ENCODE assay signal across 1 cellular context in the genomic region with DNA sequence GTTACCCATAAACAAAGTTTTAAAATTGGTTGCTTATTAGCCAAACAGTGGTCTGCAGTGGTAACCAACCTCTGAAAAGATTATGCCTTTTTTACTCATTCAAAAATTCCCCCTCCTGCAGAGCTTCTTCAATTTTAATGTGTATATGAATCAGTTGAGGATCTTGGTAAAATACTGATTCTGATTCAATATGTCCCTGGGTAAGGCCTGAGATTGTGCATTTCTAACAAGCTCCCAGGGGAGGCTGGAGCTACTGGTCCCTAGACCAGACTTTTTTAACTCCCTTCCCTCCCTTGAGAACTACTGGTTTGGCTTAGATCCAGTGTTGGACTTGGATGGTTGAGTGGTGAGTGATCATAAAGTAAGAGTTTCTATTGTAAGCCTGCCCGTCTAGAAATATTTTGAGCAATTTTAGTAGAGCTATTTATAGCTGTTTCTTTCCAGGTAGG.
TF ChIP-seq lines count a peak whose summit lies in the region.

No MANE protein-coding gene starts in this region.

TF ChIP-seq in GM12878, 131 proteins besides CTCF, POLR2A, EP300 and RAD21 (continued from another document and continues in another):
- 0 out of 2 replicates have a peak, but pooled peaks have one; percentile 25 for TF ChIP-seq PML (IDR thresholded peaks at IDR 0.05; ENCODE audit: low read length)
- TF ChIP-seq STAT3 (IDR thresholded peaks at IDR 0.05; ENCODE audit: low read depth, low read length) = no peak
- TF ChIP-seq ZNF274 (IDR thresholded peaks at IDR 0.05; ENCODE audit: insufficient read depth, insufficient read length) = no peak
- no peak for TF ChIP-seq ZNF622 (IDR thresholded peaks at IDR 0.05)
- TF ChIP-seq IKZF1 (conservative IDR thresholded peaks at IDR 0.05) = peak; percentile 50; the same call in 1 of the 2 replicates
- TF ChIP-seq NFYA (IDR thresholded peaks at IDR 0.05; ENCODE audit: borderline replicate concordance, low read depth, low read length) = no peak
- TF ChIP-seq ATF7 (IDR thresholded peaks at IDR 0.05; ENCODE audit: low read depth) = no peak
- peak; percentile 82 for TF ChIP-seq DPF2 (IDR thresholded peaks at IDR 0.05)
- no peak for TF ChIP-seq SREBF2 (IDR thresholded peaks at IDR 0.05; ENCODE audit: low read length)
- TF ChIP-seq NFIC (IDR thresholded peaks at IDR 0.05; ENCODE audit: low read depth, low read length) = peak; percentile 71; the same call in 1 of the 2 replicates
- no peak for TF ChIP-seq SUZ12 (IDR thresholded peaks at IDR 0.05; ENCODE audit: unreplicated experiment)
- TF ChIP-seq, protein P1, sequence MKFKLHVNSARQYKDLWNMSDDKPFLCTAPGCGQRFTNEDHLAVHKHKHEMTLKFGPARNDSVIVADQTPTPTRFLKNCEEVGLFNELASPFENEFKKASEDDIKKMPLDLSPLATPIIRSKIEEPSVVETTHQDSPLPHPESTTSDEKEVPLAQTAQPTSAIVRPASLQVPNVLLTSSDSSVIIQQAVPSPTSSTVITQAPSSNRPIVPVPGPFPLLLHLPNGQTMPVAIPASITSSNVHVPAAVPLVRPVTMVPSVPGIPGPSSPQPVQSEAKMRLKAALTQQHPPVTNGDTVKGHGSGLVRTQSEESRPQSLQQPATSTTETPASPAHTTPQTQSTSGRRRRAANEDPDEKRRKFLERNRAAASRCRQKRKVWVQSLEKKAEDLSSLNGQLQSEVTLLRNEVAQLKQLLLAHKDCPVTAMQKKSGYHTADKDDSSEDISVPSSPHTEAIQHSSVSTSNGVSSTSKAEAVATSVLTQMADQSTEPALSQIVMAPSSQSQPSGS (IDR thresholded peaks at IDR 0.05; ENCODE audit: low read length) = peak; percentile 26; the same call in 1 of the 2 replicates
- no peak for TF ChIP-seq IRF5 (IDR thresholded peaks at IDR 0.05; ENCODE audit: borderline replicate concordance)
- no peak for TF ChIP-seq CBX3 (IDR thresholded peaks at IDR 0.05; ENCODE audit: borderline replicate concordance, low read depth)
- TF ChIP-seq SUPT20H (IDR thresholded peaks at IDR 0.05; ENCODE audit: borderline replicate concordance, control insufficient read depth, low read depth, low read length) = no peak
- 0 out of 2 replicates have a peak, but pooled peaks have one; percentile 25 for TF ChIP-seq ZNF24 (IDR thresholded peaks at IDR 0.05)
- no peak for TF ChIP-seq SP1 (IDR thresholded peaks at IDR 0.05; ENCODE audit: low read depth, low read length)
- peak; percentile 89 for TF ChIP-seq MEF2B (IDR thresholded peaks at IDR 0.05; ENCODE audit: partially characterized antibody, poor library complexity, severe bottlenecking)
- no peak for TF ChIP-seq HDAC2 (IDR thresholded peaks at IDR 0.05)
- no peak for TF ChIP-seq BMI1 (IDR thresholded peaks at IDR 0.05; ENCODE audit: borderline replicate concordance)
- no peak for TF ChIP-seq POU2F2 (IDR thresholded peaks at IDR 0.05; ENCODE audit: borderline replicate concordance, low read depth, low read length)
- peak; percentile 30; the same call in 1 of the 2 replicates for TF ChIP-seq FOXM1 (IDR thresholded peaks at IDR 0.05; ENCODE audit: low read depth, low read length)
- no peak for TF ChIP-seq USF1 (IDR thresholded peaks at IDR 0.05; ENCODE audit: borderline replicate concordance, extremely low read length, insufficient read depth, low read depth, low read length)
- TF ChIP-seq NFXL1 (IDR thresholded peaks at IDR 0.05; ENCODE audit: borderline replicate concordance) = no peak
- TF ChIP-seq, protein P2, sequence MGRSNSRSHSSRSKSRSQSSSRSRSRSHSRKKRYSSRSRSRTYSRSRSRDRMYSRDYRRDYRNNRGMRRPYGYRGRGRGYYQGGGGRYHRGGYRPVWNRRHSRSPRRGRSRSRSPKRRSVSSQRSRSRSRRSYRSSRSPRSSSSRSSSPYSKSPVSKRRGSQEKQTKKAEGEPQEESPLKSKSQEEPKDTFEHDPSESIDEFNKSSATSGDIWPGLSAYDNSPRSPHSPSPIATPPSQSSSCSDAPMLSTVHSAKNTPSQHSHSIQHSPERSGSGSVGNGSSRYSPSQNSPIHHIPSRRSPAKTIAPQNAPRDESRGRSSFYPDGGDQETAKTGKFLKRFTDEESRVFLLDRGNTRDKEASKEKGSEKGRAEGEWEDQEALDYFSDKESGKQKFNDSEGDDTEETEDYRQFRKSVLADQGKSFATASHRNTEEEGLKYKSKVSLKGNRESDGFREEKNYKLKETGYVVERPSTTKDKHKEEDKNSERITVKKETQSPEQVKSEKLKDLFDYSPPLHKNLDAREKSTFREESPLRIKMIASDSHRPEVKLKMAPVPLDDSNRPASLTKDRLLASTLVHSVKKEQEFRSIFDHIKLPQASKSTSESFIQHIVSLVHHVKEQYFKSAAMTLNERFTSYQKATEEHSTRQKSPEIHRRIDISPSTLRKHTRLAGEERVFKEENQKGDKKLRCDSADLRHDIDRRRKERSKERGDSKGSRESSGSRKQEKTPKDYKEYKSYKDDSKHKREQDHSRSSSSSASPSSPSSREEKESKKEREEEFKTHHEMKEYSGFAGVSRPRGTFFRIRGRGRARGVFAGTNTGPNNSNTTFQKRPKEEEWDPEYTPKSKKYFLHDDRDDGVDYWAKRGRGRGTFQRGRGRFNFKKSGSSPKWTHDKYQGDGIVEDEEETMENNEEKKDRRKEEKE (IDR thresholded peaks at IDR 0.05) = no peak
- no peak for TF ChIP-seq RELA (IDR thresholded peaks at IDR 0.05; ENCODE audit: borderline replicate concordance, partially characterized antibody)
- no peak for TF ChIP-seq HDGF (IDR thresholded peaks at IDR 0.05)
- no peak for TF ChIP-seq KAT2A (conservative IDR thresholded peaks at IDR 0.05; ENCODE audit: control insufficient read depth, low read depth, low read length)
- TF ChIP-seq, protein P3, sequence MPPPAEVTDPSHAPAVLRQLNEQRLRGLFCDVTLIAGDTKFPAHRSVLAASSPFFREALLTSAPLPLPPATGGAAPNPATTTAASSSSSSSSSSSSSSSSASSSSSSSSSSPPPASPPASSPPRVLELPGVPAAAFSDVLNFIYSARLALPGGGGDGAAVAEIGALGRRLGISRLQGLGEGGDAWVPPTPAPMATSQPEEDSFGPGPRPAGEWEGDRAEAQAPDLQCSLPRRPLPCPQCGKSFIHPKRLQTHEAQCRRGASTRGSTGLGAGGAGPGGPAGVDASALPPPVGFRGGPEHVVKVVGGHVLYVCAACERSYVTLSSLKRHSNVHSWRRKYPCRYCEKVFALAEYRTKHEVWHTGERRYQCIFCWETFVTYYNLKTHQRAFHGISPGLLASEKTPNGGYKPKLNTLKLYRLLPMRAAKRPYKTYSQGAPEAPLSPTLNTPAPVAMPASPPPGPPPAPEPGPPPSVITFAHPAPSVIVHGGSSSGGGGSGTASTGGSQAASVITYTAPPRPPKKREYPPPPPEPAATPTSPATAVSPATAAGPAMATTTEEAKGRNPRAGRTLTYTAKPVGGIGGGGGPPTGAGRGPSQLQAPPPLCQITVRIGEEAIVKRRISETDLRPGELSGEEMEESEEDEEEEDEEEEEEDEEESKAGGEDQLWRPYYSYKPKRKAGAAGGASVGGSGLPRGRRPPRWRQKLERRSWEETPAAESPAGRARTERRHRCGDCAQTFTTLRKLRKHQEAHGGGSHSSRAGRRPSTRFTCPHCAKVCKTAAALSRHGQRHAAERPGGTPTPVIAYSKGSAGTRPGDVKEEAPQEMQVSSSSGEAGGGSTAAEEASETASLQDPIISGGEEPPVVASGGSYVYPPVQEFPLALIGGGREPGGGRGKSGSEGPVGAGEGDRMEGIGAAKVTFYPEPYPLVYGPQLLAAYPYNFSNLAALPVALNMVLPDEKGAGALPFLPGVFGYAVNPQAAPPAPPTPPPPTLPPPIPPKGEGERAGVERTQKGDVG (CRISPR knock-in tag; IDR thresholded peaks at IDR 0.05) = no peak
- TF ChIP-seq, protein P4, sequence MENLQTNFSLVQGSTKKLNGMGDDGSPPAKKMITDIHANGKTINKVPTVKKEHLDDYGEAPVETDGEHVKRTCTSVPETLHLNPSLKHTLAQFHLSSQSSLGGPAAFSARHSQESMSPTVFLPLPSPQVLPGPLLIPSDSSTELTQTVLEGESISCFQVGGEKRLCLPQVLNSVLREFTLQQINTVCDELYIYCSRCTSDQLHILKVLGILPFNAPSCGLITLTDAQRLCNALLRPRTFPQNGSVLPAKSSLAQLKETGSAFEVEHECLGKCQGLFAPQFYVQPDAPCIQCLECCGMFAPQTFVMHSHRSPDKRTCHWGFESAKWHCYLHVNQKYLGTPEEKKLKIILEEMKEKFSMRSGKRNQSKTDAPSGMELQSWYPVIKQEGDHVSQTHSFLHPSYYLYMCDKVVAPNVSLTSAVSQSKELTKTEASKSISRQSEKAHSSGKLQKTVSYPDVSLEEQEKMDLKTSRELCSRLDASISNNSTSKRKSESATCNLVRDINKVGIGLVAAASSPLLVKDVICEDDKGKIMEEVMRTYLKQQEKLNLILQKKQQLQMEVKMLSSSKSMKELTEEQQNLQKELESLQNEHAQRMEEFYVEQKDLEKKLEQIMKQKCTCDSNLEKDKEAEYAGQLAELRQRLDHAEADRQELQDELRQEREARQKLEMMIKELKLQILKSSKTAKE (IDR thresholded peaks at IDR 0.05; ENCODE audit: low read depth, poor library complexity, severe bottlenecking) = peak; percentile 49
- no peak for TF ChIP-seq NBN (IDR thresholded peaks at IDR 0.05)
- TF ChIP-seq ZNF384 (IDR thresholded peaks at IDR 0.05; ENCODE audit: borderline replicate concordance, low read depth, low read length) = no peak
- TF ChIP-seq ATF3 (IDR thresholded peaks at IDR 0.05; ENCODE audit: borderline replicate concordance, extremely low read depth, low read depth, low read length) = no peak
- no peak for TF ChIP-seq EGR1 (IDR thresholded peaks at IDR 0.05; ENCODE audit: borderline replicate concordance in 1 of 2, low read depth in 2 of 2, low read length in 2 of 2)
- TF ChIP-seq FOXK2 (IDR thresholded peaks at IDR 0.05) = no peak
- TF ChIP-seq RUNX3 (IDR thresholded peaks at IDR 0.05; ENCODE audit: low read length) = peak; percentile 74; the same call in 1 of the 2 replicates
- no peak for TF ChIP-seq ZNF217 (IDR thresholded peaks at IDR 0.05)
- peak; percentile 42; the same call in 1 of the 2 replicates for TF ChIP-seq YY1 (IDR thresholded peaks at IDR 0.05; ENCODE audit: low read depth, low read length)
- TF ChIP-seq GABPA (IDR thresholded peaks at IDR 0.05; ENCODE audit: low read depth) = no peak
- no peak for TF ChIP-seq WRNIP1 (IDR thresholded peaks at IDR 0.05; ENCODE audit: borderline replicate concordance, low read depth, low read length)
- TF ChIP-seq BCL11A (IDR thresholded peaks at IDR 0.05; ENCODE audit: low read depth, low read length) = peak; percentile 88
- TF ChIP-seq MTA3 (IDR thresholded peaks at IDR 0.05; ENCODE audit: borderline replicate concordance, low read length) = no peak
- TF ChIP-seq E2F4 (IDR thresholded peaks at IDR 0.05; ENCODE audit: low read depth, low read length) = no peak
- TF ChIP-seq TARDBP (IDR thresholded peaks at IDR 0.05; ENCODE audit: borderline replicate concordance) = no peak
- no peak for TF ChIP-seq NKRF (conservative IDR thresholded peaks at IDR 0.05)
- peak; percentile 75 for TF ChIP-seq MTA2 (IDR thresholded peaks at IDR 0.05; ENCODE audit: low read depth)
- peak; percentile 89 for TF ChIP-seq JUNB (IDR thresholded peaks at IDR 0.05)
- no peak for TF ChIP-seq TBL1XR1 (IDR thresholded peaks at IDR 0.05; ENCODE audit: low read depth, low read length)
- TF ChIP-seq SRF (IDR thresholded peaks at IDR 0.05; ENCODE audit: low read depth in 2 of 2, low read length in 2 of 2) = no peak
